Comparison of ENCODE assay signal across 36 cellular contexts in genomic region chr15:60923925-60924324, GRCh38.
"Had no signal": no experiment of that assay in that cellular context is flagged by ENCODE, and none has a peak within 500 bp of the region (broad histone marks: within the 10 kb centered on the region; RNA-seq: fewer than 3 reads in every experiment).

No MANE protein-coding gene starts in this region.

- H3K36me3 Mint-ChIP-seq: activated CD8-positive, alpha-beta memory T cell treated with anti-CD3 and anti-CD28 coated beads, Interleukin-2, amount 10 ng/mL, durations not matched to agents 7 days and 5 days; activated naive CD4-positive, alpha-beta T cell treated with anti-CD3 and anti-CD28 coated beads, Interleukin-2, amount 10 ng/mL, durations not matched to agents 7 days and 5 days; activated naive CD4-positive, alpha-beta T cell treated with anti-CD3 and anti-CD28 coated beads, Interleukin-2, amount 50 U/mL, for 24 hours; activated naive CD8-positive, alpha-beta T cell treated with anti-CD3 and anti-CD28 coated beads, Interleukin-2, amount 10 ng/mL, durations not matched to agents 7 days and 5 days; brain had no signal

- H3K4me1 Mint-ChIP-seq: activated CD4-positive, alpha-beta memory T cell treated with anti-CD3 and anti-CD28 coated beads, Interleukin-2, amount 10 ng/mL, durations not matched to agents 7 days and 5 days; activated CD4-positive, alpha-beta T cell treated with anti-CD3 and anti-CD28 coated beads for 36 hours; activated CD4-positive, alpha-beta T cell treated with anti-CD3 and anti-CD28 coated beads, Interleukin-2, amount 10 ng/mL, durations not matched to agents 7 days and 5 days; activated CD8-positive, alpha-beta memory T cell treated with anti-CD3 and anti-CD28 coated beads, Interleukin-2, amount 10 ng/mL, durations not matched to agents 7 days and 5 days; activated naive CD4-positive, alpha-beta T cell treated with anti-CD3 and anti-CD28 coated beads, Interleukin-2, amount 10 ng/mL, durations not matched to agents 7 days and 5 days; activated naive CD4-positive, alpha-beta T cell treated with anti-CD3 and anti-CD28 coated beads, Interleukin-2, amount 50 U/mL, for 24 hours; activated naive CD8-positive, alpha-beta T cell treated with anti-CD3 and anti-CD28 coated beads, Interleukin-2, amount 10 ng/mL, durations not matched to agents 7 days and 5 days; activated naive CD8-positive, alpha-beta T cell treated with anti-CD3 and anti-CD28 coated beads, Interleukin-2, amount 50 U/mL, for 24 hours had no signal

- H3K4me1 ChIP-seq: ascending aorta had no signal

- H3K27me3 ChIP-seq: ascending aorta had no signal

- ATAC-seq: activated CD4-positive, alpha-beta T cell treated with anti-CD3 and anti-CD28 coated beads for 36 hours; activated CD4-positive, CD25-positive, alpha-beta regulatory T cell treated with anti-CD3 and anti-CD28 coated beads, Interleukin-2, amount 50 U/mL, for 24 hours; activated CD8-positive, alpha-beta memory T cell treated with anti-CD3 and anti-CD28 coated beads, Interleukin-2, amount 10 ng/mL, durations not matched to agents 7 days and 5 days; activated CD8-positive, alpha-beta T cell treated with anti-CD3 and anti-CD28 coated beads, Interleukin-2, amount 10 ng/mL, durations not matched to agents 7 days and 5 days; activated naive CD8-positive, alpha-beta T cell treated with anti-CD3 and anti-CD28 coated beads, Interleukin-2, amount 50 U/mL, for 24 hours had no signal

- H3K27ac Mint-ChIP-seq: activated CD4-positive, alpha-beta memory T cell treated with anti-CD3 and anti-CD28 coated beads, Interleukin-2, amount 10 ng/mL, durations not matched to agents 7 days and 5 days; activated CD4-positive, alpha-beta T cell treated with anti-CD3 and anti-CD28 coated beads for 36 hours; activated CD4-positive, alpha-beta T cell treated with anti-CD3 and anti-CD28 coated beads, Interleukin-2, amount 10 ng/mL, durations not matched to agents 7 days and 5 days; activated CD8-positive, alpha-beta memory T cell treated with anti-CD3 and anti-CD28 coated beads, Interleukin-2, amount 10 ng/mL, durations not matched to agents 7 days and 5 days; activated CD8-positive, alpha-beta T cell treated with anti-CD3 and anti-CD28 coated beads, Interleukin-2, amount 10 ng/mL, durations not matched to agents 7 days and 5 days; activated naive CD4-positive, alpha-beta T cell treated with anti-CD3 and anti-CD28 coated beads, Interleukin-2, amount 10 ng/mL, durations not matched to agents 7 days and 5 days; activated naive CD4-positive, alpha-beta T cell treated with anti-CD3 and anti-CD28 coated beads, Interleukin-2, amount 50 U/mL, for 24 hours; activated naive CD8-positive, alpha-beta T cell; activated naive CD8-positive, alpha-beta T cell treated with anti-CD3 and anti-CD28 coated beads, Interleukin-2, amount 10 ng/mL, durations not matched to agents 7 days and 5 days; activated naive CD8-positive, alpha-beta T cell treated with anti-CD3 and anti-CD28 coated beads, Interleukin-2, amount 50 U/mL, for 24 hours; activated T-cell treated with anti-CD3 and anti-CD28 coated beads, Interleukin-2, amount 50 U/mL, for 24 hours; activated T-helper 2 cell treated with anti-CD3 and anti-CD28 coated beads, Interferon-gamma antibody, Interleukin-2, Interleukin-4, amounts not matched to agents 10 μg/mL and 5 μg/mL and 100 μg/mL, durations not matched to agents 14 hours and 24 hours and 36 hours; brain; T-helper 1 cell treated with Interleukin-12 subunit alpha and Interleukin-12 subunit beta and Interleukin-4 antibody, amounts not matched to agents 30 μg/mL and 1 μg/mL, for 36 hours; T-helper 2 cell treated with Interferon-gamma antibody and Interleukin-4, amounts not matched to agents 5 μg/mL and 100 μg/mL, for 36 hours had no signal

- DNase-seq: activated CD4-positive, alpha-beta memory T cell treated with anti-CD3 and anti-CD28 coated beads, Interleukin-2, amount 10 ng/mL, durations not matched to agents 7 days and 5 days; activated CD4-positive, alpha-beta T cell treated with anti-CD3 and anti-CD28 coated beads for 1 hour; activated CD4-positive, alpha-beta T cell treated with anti-CD3 and anti-CD28 coated beads for 36 hours; activated CD4-positive, alpha-beta T cell treated with anti-CD3 and anti-CD28 coated beads for 48 hours; activated CD4-positive, alpha-beta T cell treated with anti-CD3 and anti-CD28 coated beads, Interleukin-2, amount 10 ng/mL, durations not matched to agents 7 days and 5 days; activated CD4-positive, alpha-beta T cell treated with anti-CD3 and anti-CD28 coated beads, Interleukin-2, amount 50 U/mL, for 48 hours; activated CD4-positive, CD25-positive, alpha-beta regulatory T cell; activated CD8-positive, alpha-beta memory T cell treated with anti-CD3 and anti-CD28 coated beads for 24 hours; activated CD8-positive, alpha-beta memory T cell treated with anti-CD3 and anti-CD28 coated beads, Interleukin-2, amount 10 ng/mL, durations not matched to agents 7 days and 5 days; activated CD8-positive, alpha-beta memory T cell treated with anti-CD3 and anti-CD28 coated beads, Interleukin-2, amount 50 U/mL, for 48 hours; activated CD8-positive, alpha-beta T cell treated with anti-CD3 and anti-CD28 coated beads, Interleukin-2, amount 10 ng/mL, durations not matched to agents 7 days and 5 days; activated effector memory CD4-positive, alpha-beta T cell treated with Interleukin-2 at 50 U/mL for 16 hours; activated gamma-delta T cell; activated naive CD4-positive, alpha-beta T cell treated with anti-CD3 and anti-CD28 coated beads, Interleukin-2, amount 10 ng/mL, durations not matched to agents 7 days and 5 days; activated naive CD4-positive, alpha-beta T cell treated with Interleukin-2 at 50 U/mL for 16 hours; activated naive CD8-positive, alpha-beta T cell treated with anti-CD3 and anti-CD28 coated beads, Interleukin-2, amount 10 ng/mL, durations not matched to agents 7 days and 5 days; activated naive CD8-positive, alpha-beta T cell treated with anti-CD3 and anti-CD28 coated beads, Interleukin-2, amount 50 U/mL, for 24 hours; activated T-cell treated with anti-CD3 and anti-CD28 coated beads, Interleukin-2, amount 50 U/mL, for 24 hours; activated T-cell treated with anti-CD3 and anti-CD28 coated beads, Interleukin-2, amount 50 U/mL, for 48 hours; amygdala; anterior cingulate cortex; central memory CD4-positive, alpha-beta T cell; T-helper 1 cell; T-helper 2 cell; T-helper 9 cell had no signal

- H3K9me3 Mint-ChIP-seq: activated CD4-positive, alpha-beta memory T cell treated with anti-CD3 and anti-CD28 coated beads, Interleukin-2, amount 10 ng/mL, durations not matched to agents 7 days and 5 days; activated CD4-positive, alpha-beta T cell treated with anti-CD3 and anti-CD28 coated beads, Interleukin-2, amount 10 ng/mL, durations not matched to agents 7 days and 5 days; activated naive CD4-positive, alpha-beta T cell treated with anti-CD3 and anti-CD28 coated beads, Interleukin-2, amount 10 ng/mL, durations not matched to agents 7 days and 5 days; activated naive CD4-positive, alpha-beta T cell treated with anti-CD3 and anti-CD28 coated beads, Interleukin-2, amount 50 U/mL, for 24 hours; activated naive CD8-positive, alpha-beta T cell treated with anti-CD3 and anti-CD28 coated beads, Interleukin-2, amount 10 ng/mL, durations not matched to agents 7 days and 5 days; activated naive CD8-positive, alpha-beta T cell treated with anti-CD3 and anti-CD28 coated beads, Interleukin-2, amount 50 U/mL, for 24 hours; activated T-cell treated with anti-CD3 and anti-CD28 coated beads, Interleukin-2, amount 50 U/mL, for 24 hours; activated T-helper 2 cell treated with anti-CD3 and anti-CD28 coated beads, Interferon-gamma antibody, Interleukin-2, Interleukin-4, amounts not matched to agents 10 μg/mL and 5 μg/mL and 100 μg/mL, durations not matched to agents 14 hours and 24 hours and 36 hours; brain; T-helper 1 cell treated with Interleukin-12 subunit alpha and Interleukin-12 subunit beta and Interleukin-4 antibody, amounts not matched to agents 30 μg/mL and 1 μg/mL, for 36 hours; T-helper 2 cell treated with Interferon-gamma antibody and Interleukin-4, amounts not matched to agents 5 μg/mL and 100 μg/mL, for 36 hours had no signal

- H3K4me3 ChIP-seq: ascending aorta, cardiac muscle cell had no signal

- FAIRE-seq: TTC549 had no signal

- H3K27me3 Mint-ChIP-seq: brain had no signal

- H3K4me3 Mint-ChIP-seq: activated CD4-positive, alpha-beta memory T cell treated with anti-CD3 and anti-CD28 coated beads, Interleukin-2, amount 10 ng/mL, durations not matched to agents 7 days and 5 days; activated CD4-positive, alpha-beta T cell treated with anti-CD3 and anti-CD28 coated beads for 36 hours; activated CD4-positive, alpha-beta T cell treated with anti-CD3 and anti-CD28 coated beads, Interleukin-2, amount 10 ng/mL, durations not matched to agents 7 days and 5 days; activated CD8-positive, alpha-beta memory T cell treated with anti-CD3 and anti-CD28 coated beads, Interleukin-2, amount 10 ng/mL, durations not matched to agents 7 days and 5 days; activated CD8-positive, alpha-beta T cell treated with anti-CD3 and anti-CD28 coated beads, Interleukin-2, amount 10 ng/mL, durations not matched to agents 7 days and 5 days; activated naive CD4-positive, alpha-beta T cell treated with anti-CD3 and anti-CD28 coated beads, Interleukin-2, amount 10 ng/mL, durations not matched to agents 7 days and 5 days; activated naive CD4-positive, alpha-beta T cell treated with anti-CD3 and anti-CD28 coated beads, Interleukin-2, amount 50 U/mL, for 24 hours; activated naive CD8-positive, alpha-beta T cell; activated naive CD8-positive, alpha-beta T cell treated with anti-CD3 and anti-CD28 coated beads, Interleukin-2, amount 10 ng/mL, durations not matched to agents 7 days and 5 days; activated naive CD8-positive, alpha-beta T cell treated with anti-CD3 and anti-CD28 coated beads, Interleukin-2, amount 50 U/mL, for 24 hours; activated T-cell treated with anti-CD3 and anti-CD28 coated beads, Interleukin-2, amount 50 U/mL, for 24 hours; brain; T-helper 1 cell treated with Interleukin-12 subunit alpha and Interleukin-12 subunit beta and Interleukin-4 antibody, amounts not matched to agents 30 μg/mL and 1 μg/mL, for 36 hours; T-helper 2 cell treated with Interferon-gamma antibody and Interleukin-4, amounts not matched to agents 5 μg/mL and 100 μg/mL, for 36 hours had no signal

- H3K27ac ChIP-seq: ascending aorta, cardiac muscle cell, VCaP had no signal

- H3K9me3 ChIP-seq: ascending aorta had no signal

- H3K36me3 ChIP-seq: ascending aorta, cardiac muscle cell had no signal
